Comparison of ENCODE assay signal across 1 cellular context in the genomic region with DNA sequence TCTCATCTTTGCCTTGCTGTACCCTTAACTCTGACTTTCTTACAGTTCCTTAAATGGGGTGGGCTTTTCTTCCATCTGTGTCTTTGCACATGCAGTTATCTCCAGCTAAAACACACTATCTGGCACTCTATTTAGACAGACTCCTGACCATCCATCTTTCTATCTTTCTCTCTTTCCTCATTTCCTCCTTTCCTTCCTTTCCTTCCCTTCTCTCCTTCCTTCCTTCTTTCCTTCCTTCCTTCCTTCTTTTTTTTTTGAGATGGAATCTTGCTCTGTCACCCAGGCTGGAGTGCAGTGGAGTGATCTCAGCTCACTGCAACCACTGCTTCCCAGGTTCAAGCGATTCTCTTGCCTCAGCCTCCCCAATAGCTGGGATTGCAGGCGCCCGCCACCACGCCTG.
TF ChIP-seq lines count a peak whose summit lies in the region.

No MANE protein-coding gene starts in this region.

TF ChIP-seq in K562, 482 proteins besides CTCF, POLR2A, EP300 and RAD21 (continues in another document):
- TF ChIP-seq TRIM28 (IDR thresholded peaks at IDR 0.05) (no peak), RBM34 (IDR thresholded peaks at IDR 0.05; ENCODE audit: borderline replicate concordance, insufficient read depth, low read length) (no peak), FOXM1 (IDR thresholded peaks at IDR 0.05; ENCODE audit: low read depth) (no peak), FOXM1 (CRISPR knock-in tag; IDR thresholded peaks at IDR 0.05; ENCODE audit: low read depth) (no peak), CTBP1 (IDR thresholded peaks at IDR 0.05; ENCODE audit: borderline replicate concordance) (no peak), SMARCE1 (IDR thresholded peaks at IDR 0.05) (no peak), ZFPM2 (CRISPR knock-in tag; IDR thresholded peaks at IDR 0.05) (no peak), ZNF133 (CRISPR knock-in tag; IDR thresholded peaks at IDR 0.05) (no peak), RFX7 (CRISPR knock-in tag; IDR thresholded peaks at IDR 0.05) (no peak), SIN3B (IDR thresholded peaks at IDR 0.05; ENCODE audit: low read depth) (no peak), U2AF2 (optimal IDR thresholded peaks at IDR 0.05; ENCODE audit: low read depth, low read length) (no peak), TFAM (CRISPR knock-in tag; conservative IDR thresholded peaks at IDR 0.05) (no peak), PPARD (CRISPR knock-in tag; IDR thresholded peaks at IDR 0.05) (no peak), RUNX1 (IDR thresholded peaks at IDR 0.05; ENCODE audit: low read depth) (no peak), CEBPG (CRISPR knock-in tag; IDR thresholded peaks at IDR 0.05) (no peak), CEBPG (tag; conservative IDR thresholded peaks at IDR 0.05 in 1 of 2, IDR thresholded peaks at IDR 0.05 in 1 of 2) (no peak), CREBBP (IDR thresholded peaks at IDR 0.05; ENCODE audit: low read depth, low read length) (no peak), MYC (IDR thresholded peaks at IDR 0.05; ENCODE audit: low read depth, low read length) (no peak), MYC (CRISPR knock-in tag; IDR thresholded peaks at IDR 0.05; ENCODE audit: borderline replicate concordance, low read depth) (no peak), DPF2 (IDR thresholded peaks at IDR 0.05) (0 out of 2 replicates have a peak, but pooled peaks have one; percentile 17), SREBF1 (IDR thresholded peaks at IDR 0.05; ENCODE audit: borderline replicate concordance, low read depth, low read length) (no peak), ZNF239 (CRISPR knock-in tag; IDR thresholded peaks at IDR 0.05) (no peak), ZEB2 (IDR thresholded peaks at IDR 0.05) (peak; percentile 37; the same call in 1 of the 2 replicates), ZKSCAN3 (CRISPR knock-in tag; IDR thresholded peaks at IDR 0.05) (no peak), RAD51 (IDR thresholded peaks at IDR 0.05; ENCODE audit: borderline replicate concordance, low read depth) (no peak), RBM15 (IDR thresholded peaks at IDR 0.05; ENCODE audit: insufficient read depth, low read length) (no peak), TAL1 (IDR thresholded peaks at IDR 0.05) (0 out of 2 replicates have a peak, but pooled peaks have one; percentile 11), SIX5 (IDR thresholded peaks at IDR 0.05; ENCODE audit: borderline replicate concordance in 1 of 2, insufficient read depth in 1 of 2, low read depth in 1 of 2, low read length in 2 of 2) (no peak), ELF2 (CRISPR knock-in tag; IDR thresholded peaks at IDR 0.05) (no peak), LARP7 (IDR thresholded peaks at IDR 0.05) (peak; percentile 69; the same call in 1 of the 2 replicates), ZFX (CRISPR knock-in tag; IDR thresholded peaks at IDR 0.05) (no peak), ZNF76 (CRISPR knock-in tag; IDR thresholded peaks at IDR 0.05; ENCODE audit: borderline replicate concordance) (no peak), PHF8 (IDR thresholded peaks at IDR 0.05; ENCODE audit: borderline replicate concordance, low read length) (no peak), TSC22D4 (tag; IDR thresholded peaks at IDR 0.05) (no peak), SMARCA5 (IDR thresholded peaks at IDR 0.05) (no peak), JUNB (CRISPR knock-in tag; conservative IDR thresholded peaks at IDR 0.05) (no peak), GABPB1 (CRISPR knock-in tag; IDR thresholded peaks at IDR 0.05) (no peak)
- TF ChIP-seq, protein P1, sequence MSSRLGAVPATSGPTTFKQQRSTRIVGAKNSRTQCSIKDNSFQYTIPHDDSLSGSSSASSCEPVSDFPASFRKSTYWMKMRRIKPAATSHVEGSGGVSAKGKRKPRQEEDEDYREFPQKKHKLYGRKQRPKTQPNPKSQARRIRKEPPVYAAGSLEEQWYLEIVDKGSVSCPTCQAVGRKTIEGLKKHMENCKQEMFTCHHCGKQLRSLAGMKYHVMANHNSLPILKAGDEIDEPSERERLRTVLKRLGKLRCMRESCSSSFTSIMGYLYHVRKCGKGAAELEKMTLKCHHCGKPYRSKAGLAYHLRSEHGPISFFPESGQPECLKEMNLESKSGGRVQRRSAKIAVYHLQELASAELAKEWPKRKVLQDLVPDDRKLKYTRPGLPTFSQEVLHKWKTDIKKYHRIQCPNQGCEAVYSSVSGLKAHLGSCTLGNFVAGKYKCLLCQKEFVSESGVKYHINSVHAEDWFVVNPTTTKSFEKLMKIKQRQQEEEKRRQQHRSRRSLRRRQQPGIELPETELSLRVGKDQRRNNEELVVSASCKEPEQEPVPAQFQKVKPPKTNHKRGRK (tag; IDR thresholded peaks at IDR 0.05): peak; percentile 88
- TF ChIP-seq, protein P2, sequence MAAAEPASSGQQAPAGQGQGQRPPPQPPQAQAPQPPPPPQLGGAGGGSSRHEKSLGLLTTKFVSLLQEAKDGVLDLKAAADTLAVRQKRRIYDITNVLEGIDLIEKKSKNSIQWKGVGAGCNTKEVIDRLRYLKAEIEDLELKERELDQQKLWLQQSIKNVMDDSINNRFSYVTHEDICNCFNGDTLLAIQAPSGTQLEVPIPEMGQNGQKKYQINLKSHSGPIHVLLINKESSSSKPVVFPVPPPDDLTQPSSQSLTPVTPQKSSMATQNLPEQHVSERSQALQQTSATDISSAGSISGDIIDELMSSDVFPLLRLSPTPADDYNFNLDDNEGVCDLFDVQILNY (CRISPR knock-in tag; IDR thresholded peaks at IDR 0.05): no peak
- TF ChIP-seq, protein P3, sequence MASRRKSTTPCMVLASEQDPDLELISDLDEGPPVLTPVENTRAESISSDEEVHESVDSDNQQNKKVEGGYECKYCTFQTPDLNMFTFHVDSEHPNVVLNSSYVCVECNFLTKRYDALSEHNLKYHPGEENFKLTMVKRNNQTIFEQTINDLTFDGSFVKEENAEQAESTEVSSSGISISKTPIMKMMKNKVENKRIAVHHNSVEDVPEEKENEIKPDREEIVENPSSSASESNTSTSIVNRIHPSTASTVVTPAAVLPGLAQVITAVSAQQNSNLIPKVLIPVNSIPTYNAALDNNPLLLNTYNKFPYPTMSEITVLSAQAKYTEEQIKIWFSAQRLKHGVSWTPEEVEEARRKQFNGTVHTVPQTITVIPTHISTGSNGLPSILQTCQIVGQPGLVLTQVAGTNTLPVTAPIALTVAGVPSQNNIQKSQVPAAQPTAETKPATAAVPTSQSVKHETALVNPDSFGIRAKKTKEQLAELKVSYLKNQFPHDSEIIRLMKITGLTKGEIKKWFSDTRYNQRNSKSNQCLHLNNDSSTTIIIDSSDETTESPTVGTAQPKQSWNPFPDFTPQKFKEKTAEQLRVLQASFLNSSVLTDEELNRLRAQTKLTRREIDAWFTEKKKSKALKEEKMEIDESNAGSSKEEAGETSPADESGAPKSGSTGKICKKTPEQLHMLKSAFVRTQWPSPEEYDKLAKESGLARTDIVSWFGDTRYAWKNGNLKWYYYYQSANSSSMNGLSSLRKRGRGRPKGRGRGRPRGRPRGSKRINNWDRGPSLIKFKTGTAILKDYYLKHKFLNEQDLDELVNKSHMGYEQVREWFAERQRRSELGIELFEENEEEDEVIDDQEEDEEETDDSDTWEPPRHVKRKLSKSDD (conservative IDR thresholded peaks at IDR 0.05; ENCODE audit: low read length): no peak
- TF ChIP-seq, protein P4, sequence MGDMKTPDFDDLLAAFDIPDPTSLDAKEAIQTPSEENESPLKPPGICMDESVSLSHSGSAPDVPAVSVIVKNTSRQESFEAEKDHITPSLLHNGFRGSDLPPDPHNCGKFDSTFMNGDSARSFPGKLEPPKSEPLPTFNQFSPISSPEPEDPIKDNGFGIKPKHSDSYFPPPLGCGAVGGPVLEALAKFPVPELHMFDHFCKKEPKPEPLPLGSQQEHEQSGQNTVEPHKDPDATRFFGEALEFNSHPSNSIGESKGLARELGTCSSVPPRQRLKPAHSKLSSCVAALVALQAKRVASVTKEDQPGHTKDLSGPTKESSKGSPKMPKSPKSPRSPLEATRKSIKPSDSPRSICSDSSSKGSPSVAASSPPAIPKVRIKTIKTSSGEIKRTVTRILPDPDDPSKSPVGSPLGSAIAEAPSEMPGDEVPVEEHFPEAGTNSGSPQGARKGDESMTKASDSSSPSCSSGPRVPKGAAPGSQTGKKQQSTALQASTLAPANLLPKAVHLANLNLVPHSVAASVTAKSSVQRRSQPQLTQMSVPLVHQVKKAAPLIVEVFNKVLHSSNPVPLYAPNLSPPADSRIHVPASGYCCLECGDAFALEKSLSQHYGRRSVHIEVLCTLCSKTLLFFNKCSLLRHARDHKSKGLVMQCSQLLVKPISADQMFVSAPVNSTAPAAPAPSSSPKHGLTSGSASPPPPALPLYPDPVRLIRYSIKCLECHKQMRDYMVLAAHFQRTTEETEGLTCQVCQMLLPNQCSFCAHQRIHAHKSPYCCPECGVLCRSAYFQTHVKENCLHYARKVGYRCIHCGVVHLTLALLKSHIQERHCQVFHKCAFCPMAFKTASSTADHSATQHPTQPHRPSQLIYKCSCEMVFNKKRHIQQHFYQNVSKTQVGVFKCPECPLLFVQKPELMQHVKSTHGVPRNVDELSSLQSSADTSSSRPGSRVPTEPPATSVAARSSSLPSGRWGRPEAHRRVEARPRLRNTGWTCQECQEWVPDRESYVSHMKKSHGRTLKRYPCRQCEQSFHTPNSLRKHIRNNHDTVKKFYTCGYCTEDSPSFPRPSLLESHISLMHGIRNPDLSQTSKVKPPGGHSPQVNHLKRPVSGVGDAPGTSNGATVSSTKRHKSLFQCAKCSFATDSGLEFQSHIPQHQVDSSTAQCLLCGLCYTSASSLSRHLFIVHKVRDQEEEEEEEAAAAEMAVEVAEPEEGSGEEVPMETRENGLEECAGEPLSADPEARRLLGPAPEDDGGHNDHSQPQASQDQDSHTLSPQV (IDR thresholded peaks at IDR 0.05): no peak
- TF ChIP-seq, protein P5, sequence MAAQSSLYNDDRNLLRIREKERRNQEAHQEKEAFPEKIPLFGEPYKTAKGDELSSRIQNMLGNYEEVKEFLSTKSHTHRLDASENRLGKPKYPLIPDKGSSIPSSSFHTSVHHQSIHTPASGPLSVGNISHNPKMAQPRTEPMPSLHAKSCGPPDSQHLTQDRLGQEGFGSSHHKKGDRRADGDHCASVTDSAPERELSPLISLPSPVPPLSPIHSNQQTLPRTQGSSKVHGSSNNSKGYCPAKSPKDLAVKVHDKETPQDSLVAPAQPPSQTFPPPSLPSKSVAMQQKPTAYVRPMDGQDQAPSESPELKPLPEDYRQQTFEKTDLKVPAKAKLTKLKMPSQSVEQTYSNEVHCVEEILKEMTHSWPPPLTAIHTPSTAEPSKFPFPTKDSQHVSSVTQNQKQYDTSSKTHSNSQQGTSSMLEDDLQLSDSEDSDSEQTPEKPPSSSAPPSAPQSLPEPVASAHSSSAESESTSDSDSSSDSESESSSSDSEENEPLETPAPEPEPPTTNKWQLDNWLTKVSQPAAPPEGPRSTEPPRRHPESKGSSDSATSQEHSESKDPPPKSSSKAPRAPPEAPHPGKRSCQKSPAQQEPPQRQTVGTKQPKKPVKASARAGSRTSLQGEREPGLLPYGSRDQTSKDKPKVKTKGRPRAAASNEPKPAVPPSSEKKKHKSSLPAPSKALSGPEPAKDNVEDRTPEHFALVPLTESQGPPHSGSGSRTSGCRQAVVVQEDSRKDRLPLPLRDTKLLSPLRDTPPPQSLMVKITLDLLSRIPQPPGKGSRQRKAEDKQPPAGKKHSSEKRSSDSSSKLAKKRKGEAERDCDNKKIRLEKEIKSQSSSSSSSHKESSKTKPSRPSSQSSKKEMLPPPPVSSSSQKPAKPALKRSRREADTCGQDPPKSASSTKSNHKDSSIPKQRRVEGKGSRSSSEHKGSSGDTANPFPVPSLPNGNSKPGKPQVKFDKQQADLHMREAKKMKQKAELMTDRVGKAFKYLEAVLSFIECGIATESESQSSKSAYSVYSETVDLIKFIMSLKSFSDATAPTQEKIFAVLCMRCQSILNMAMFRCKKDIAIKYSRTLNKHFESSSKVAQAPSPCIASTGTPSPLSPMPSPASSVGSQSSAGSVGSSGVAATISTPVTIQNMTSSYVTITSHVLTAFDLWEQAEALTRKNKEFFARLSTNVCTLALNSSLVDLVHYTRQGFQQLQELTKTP (IDR thresholded peaks at IDR 0.05; ENCODE audit: low read depth in 1 of 2, partially characterized antibody in 2 of 2): no peak
- TF ChIP-seq, protein P6, sequence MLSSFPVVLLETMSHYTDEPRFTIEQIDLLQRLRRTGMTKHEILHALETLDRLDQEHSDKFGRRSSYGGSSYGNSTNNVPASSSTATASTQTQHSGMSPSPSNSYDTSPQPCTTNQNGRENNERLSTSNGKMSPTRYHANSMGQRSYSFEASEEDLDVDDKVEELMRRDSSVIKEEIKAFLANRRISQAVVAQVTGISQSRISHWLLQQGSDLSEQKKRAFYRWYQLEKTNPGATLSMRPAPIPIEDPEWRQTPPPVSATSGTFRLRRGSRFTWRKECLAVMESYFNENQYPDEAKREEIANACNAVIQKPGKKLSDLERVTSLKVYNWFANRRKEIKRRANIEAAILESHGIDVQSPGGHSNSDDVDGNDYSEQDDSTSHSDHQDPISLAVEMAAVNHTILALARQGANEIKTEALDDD (IDR thresholded peaks at IDR 0.05): no peak
